Comparison of ENCODE assay signal across 24 cellular contexts in the genomic region with DNA sequence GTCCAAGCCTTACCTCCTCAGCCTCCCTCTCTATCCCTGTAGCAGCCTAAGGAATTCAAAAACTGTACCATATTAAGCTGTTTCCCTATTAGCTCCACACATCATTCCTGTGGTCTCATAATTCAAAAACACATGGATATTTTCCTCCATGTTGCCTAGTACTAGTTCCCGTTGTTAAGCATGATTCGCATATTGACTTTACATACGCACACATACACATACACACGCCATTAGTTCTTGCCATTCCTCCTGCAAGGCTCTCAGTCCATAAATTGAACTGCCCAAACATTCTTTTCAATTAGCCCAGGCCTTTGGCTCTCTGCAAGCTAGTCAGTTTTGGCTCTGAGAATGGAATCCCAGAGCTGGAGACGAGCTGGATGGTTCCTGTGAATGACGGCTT.
"Had no signal": no experiment of that assay in that cellular context is flagged by ENCODE, and none has a peak within 500 bp of the region (broad histone marks: within the 10 kb centered on the region; RNA-seq: fewer than 3 reads in every experiment).

No MANE protein-coding gene starts in this region.

- ATAC-seq: activated CD8-positive, alpha-beta T cell treated with anti-CD3 and anti-CD28 coated beads, Interleukin-2, amount 10 ng/mL, durations not matched to agents 7 days and 5 days; activated naive CD8-positive, alpha-beta T cell treated with anti-CD3 and anti-CD28 coated beads, Interleukin-2, amount 50 U/mL, for 24 hours; left cardiac atrium; naive thymus-derived CD8-positive, alpha-beta T cell; right lobe of liver; stimulated activated memory B cell treated with anti-CD40 and anti-IgM and Interleukin-4, amounts not matched to agents 10 μg/mL and 1 μg/mL and 100 μg/mL, for 72 hours had no signal

- H3K4me3 ChIP-seq: ascending aorta, heart right ventricle, right lobe of liver, testis, uterus had no signal

- H3K9me3 ChIP-seq: ascending aorta, heart right ventricle, right lobe of liver, testis, uterus had no signal

- H3K27me3 ChIP-seq: ascending aorta, heart right ventricle, right lobe of liver, testis, uterus had no signal

- H3K36me3 ChIP-seq: ascending aorta, right lobe of liver, uterus had no signal

- H3K4me1 ChIP-seq: ascending aorta, right lobe of liver, uterus had no signal

- H3K27ac ChIP-seq: ascending aorta, epithelial cell of prostate, right lobe of liver, uterus had no signal

- FAIRE-seq: bronchial epithelial cell, small intestine had no signal

- DNase-seq: activated CD4-positive, alpha-beta T cell treated with anti-CD3 and anti-CD28 coated beads for 1 hour; activated CD4-positive, alpha-beta T cell treated with anti-CD3 and anti-CD28 coated beads, Interleukin-2, amount 50 U/mL, for 1 hour; activated CD8-positive, alpha-beta T cell treated with anti-CD3 and anti-CD28 coated beads, Interleukin-2, amount 10 ng/mL, durations not matched to agents 7 days and 5 days; activated gamma-delta T cell; activated naive CD4-positive, alpha-beta T cell treated with anti-CD3 and anti-CD28 coated beads, Interleukin-2, amount 50 U/mL, for 16 hours; activated naive CD8-positive, alpha-beta T cell treated with anti-CD3 and anti-CD28 coated beads, Interleukin-2, amount 50 U/mL, for 24 hours; cortex of kidney; foreskin fibroblast; heart right ventricle; islet precursor cell; left cardiac atrium; mesenchymal stem cell; naive thymus-derived CD8-positive, alpha-beta T cell; right lobe of liver; small intestine; stimulated activated CD4-positive, alpha-beta T cell treated with anti-CD3 and anti-CD28 coated beads, Interleukin-15, amount 100 ng/mL, for 24 hours; T-helper 9 cell; testis; trophoblast cell; uterus had no signal
